2 cellular contexts compared by ENCODE assay signal in genomic region chr4:69092980-69093568, GRCh38.
TF ChIP-seq lines count a peak whose summit lies in the region.

No MANE protein-coding gene starts in this region.

TF ChIP-seq in SK-N-SH, 30 proteins besides CTCF, POLR2A, EP300 and RAD21 (continued from another document):
- TF ChIP-seq, protein P1, sequence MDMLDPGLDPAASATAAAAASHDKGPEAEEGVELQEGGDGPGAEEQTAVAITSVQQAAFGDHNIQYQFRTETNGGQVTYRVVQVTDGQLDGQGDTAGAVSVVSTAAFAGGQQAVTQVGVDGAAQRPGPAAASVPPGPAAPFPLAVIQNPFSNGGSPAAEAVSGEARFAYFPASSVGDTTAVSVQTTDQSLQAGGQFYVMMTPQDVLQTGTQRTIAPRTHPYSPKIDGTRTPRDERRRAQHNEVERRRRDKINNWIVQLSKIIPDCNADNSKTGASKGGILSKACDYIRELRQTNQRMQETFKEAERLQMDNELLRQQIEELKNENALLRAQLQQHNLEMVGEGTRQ (IDR thresholded peaks at IDR 0.05; ENCODE audit: borderline replicate concordance, low read depth, low read length) = no peak
- no peak for TF ChIP-seq RFX5 (IDR thresholded peaks at IDR 0.05; ENCODE audit: low read length)
- no peak for TF ChIP-seq RXRA (IDR thresholded peaks at IDR 0.05; ENCODE audit: borderline replicate concordance, low read depth)
- TF ChIP-seq FOXJ3 (CRISPR knock-in tag; IDR thresholded peaks at IDR 0.05) = no peak
TF ChIP-seq in SK-N-SH: peak in this region for 0.

TF ChIP-seq in SK-N-SH treated with all-trans-retinoic acid at 6 μM for 48 hours, 23 proteins besides CTCF, POLR2A, EP300 and RAD21:
- TF ChIP-seq, protein P2, sequence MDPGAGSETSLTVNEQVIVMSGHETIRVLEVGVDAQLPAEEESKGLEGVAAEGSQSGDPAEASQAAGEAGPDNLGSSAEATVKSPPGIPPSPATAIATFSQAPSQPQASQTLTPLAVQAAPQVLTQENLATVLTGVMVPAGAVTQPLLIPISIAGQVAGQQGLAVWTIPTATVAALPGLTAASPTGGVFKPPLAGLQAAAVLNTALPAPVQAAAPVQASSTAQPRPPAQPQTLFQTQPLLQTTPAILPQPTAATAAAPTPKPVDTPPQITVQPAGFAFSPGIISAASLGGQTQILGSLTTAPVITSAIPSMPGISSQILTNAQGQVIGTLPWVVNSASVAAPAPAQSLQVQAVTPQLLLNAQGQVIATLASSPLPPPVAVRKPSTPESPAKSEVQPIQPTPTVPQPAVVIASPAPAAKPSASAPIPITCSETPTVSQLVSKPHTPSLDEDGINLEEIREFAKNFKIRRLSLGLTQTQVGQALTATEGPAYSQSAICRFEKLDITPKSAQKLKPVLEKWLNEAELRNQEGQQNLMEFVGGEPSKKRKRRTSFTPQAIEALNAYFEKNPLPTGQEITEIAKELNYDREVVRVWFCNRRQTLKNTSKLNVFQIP (CRISPR knock-in tag; IDR thresholded peaks at IDR 0.05; ENCODE audit: borderline replicate concordance, low read depth) = no peak
- TF ChIP-seq TCF4 (CRISPR knock-in tag; IDR thresholded peaks at IDR 0.05; ENCODE audit: borderline replicate concordance) (no peak), OSR1 (CRISPR knock-in tag; IDR thresholded peaks at IDR 0.05) (no peak), TOX (CRISPR knock-in tag; IDR thresholded peaks at IDR 0.05; ENCODE audit: borderline replicate concordance) (no peak), ESRRG (CRISPR knock-in tag; IDR thresholded peaks at IDR 0.05) (no peak), ISL1 (CRISPR knock-in tag; IDR thresholded peaks at IDR 0.05) (no peak), ZC3H10 (CRISPR knock-in tag; IDR thresholded peaks at IDR 0.05) (no peak), ZNF565 (CRISPR knock-in tag; conservative IDR thresholded peaks at IDR 0.05; ENCODE audit: low read depth) (no peak), BACH2 (CRISPR knock-in tag; IDR thresholded peaks at IDR 0.05; ENCODE audit: borderline replicate concordance) (no peak), PPARA (CRISPR knock-in tag; IDR thresholded peaks at IDR 0.05; ENCODE audit: borderline replicate concordance) (no peak), GLIS3 (CRISPR knock-in tag; IDR thresholded peaks at IDR 0.05) (no peak), CSRNP3 (CRISPR knock-in tag; IDR thresholded peaks at IDR 0.05) (no peak), ZFP3 (CRISPR knock-in tag; IDR thresholded peaks at IDR 0.05) (no peak), ZNF8 (CRISPR knock-in tag; IDR thresholded peaks at IDR 0.05) (no peak), ZFP30 (CRISPR knock-in tag; IDR thresholded peaks at IDR 0.05) (no peak), SNAI2 (CRISPR knock-in tag; IDR thresholded peaks at IDR 0.05) (no peak), CSDC2 (CRISPR knock-in tag; IDR thresholded peaks at IDR 0.05) (no peak)
- TF ChIP-seq, protein P3, sequence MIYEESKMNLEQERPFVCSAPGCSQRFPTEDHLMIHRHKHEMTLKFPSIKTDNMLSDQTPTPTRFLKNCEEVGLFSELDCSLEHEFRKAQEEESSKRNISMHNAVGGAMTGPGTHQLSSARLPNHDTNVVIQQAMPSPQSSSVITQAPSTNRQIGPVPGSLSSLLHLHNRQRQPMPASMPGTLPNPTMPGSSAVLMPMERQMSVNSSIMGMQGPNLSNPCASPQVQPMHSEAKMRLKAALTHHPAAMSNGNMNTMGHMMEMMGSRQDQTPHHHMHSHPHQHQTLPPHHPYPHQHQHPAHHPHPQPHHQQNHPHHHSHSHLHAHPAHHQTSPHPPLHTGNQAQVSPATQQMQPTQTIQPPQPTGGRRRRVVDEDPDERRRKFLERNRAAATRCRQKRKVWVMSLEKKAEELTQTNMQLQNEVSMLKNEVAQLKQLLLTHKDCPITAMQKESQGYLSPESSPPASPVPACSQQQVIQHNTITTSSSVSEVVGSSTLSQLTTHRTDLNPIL (CRISPR knock-in tag; IDR thresholded peaks at IDR 0.05; ENCODE audit: low read depth) = no peak
